In the genomic region with DNA sequence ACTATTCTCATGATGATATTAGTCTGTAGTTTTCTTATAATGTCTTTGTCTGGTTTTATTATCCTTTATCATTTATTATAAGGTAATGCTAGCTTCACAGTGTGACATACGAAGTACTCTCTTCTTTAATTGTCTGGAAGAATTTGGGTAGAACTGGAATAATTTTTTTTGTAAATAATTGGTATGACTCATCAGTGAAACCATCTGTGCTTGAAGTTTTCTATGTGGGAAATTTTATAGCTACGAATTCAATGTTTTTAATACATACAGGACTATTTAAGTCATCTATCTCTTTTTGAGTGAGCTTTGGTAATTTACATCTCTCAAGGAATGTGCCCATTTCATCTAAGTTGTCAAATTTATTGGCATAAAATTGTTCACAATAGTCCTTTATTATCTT, we compare ENCODE assay signal across 14 cellular contexts.
DNase-seq lines count a peak whose midpoint lies in the region; TF ChIP-seq lines count a peak whose summit lies in the region.
"Had no signal": no experiment of that assay in that cellular context is flagged by ENCODE, and none has a peak within 500 bp of the region (broad histone marks: within the 10 kb centered on the region; RNA-seq: fewer than 3 reads in every experiment).

No MANE protein-coding gene starts in this region.

- H4K91ac ChIP-seq in mesenchymal stem cell (ENCODE audit: low read length): no peak overlapping the region

- H4K20me1 ChIP-seq in mammary epithelial cell (ENCODE audit: insufficient read depth, low read length): no peaks in the 10 kb centered on the region

- H3K27ac ChIP-seq in mesenchymal stem cell (ENCODE audit: low read length, poor library complexity, severe bottlenecking) (no peak overlapping the region), mammary epithelial cell (ENCODE audit: insufficient read depth, low read depth, low read length) (no peak overlapping the region), sigmoid colon (no peak overlapping the region)

- H3K27me3 ChIP-seq in mesenchymal stem cell (ENCODE audit: control insufficient read depth in 1 of 2, insufficient read depth in 1 of 2, low read length in 2 of 2): no peaks in the 10 kb centered on the region
- peaks cover 2% of the 10 kb centered on the region for H3K27me3 ChIP-seq in mammary epithelial cell (ENCODE audit: insufficient read depth, low read length)
- no peaks in the 10 kb centered on the region for H3K27me3 ChIP-seq in sigmoid colon

- H3K36me3 ChIP-seq in mesenchymal stem cell (ENCODE audit: control insufficient read depth in 1 of 2, insufficient read depth in 2 of 2, low read depth in 1 of 2, low read length in 2 of 2) (no peaks in the 10 kb centered on the region), mammary epithelial cell (ENCODE audit: insufficient read depth, low read length) (no peaks in the 10 kb centered on the region), sigmoid colon (no peaks in the 10 kb centered on the region)

- in situ Hi-C loops in mammary epithelial cell (cut with MboI; ENCODE audit: low sequenced_read_pairs in 2 of 2): loop anchor here in 1 of 2 donors (10.0 kb wide), 1 partner anchor 432 kb away; no protein-coding TSS in a partner anchor

- H2AFZ ChIP-seq in mesenchymal stem cell (ENCODE audit: low read depth, low read length) (no peak overlapping the region), mammary epithelial cell (ENCODE audit: low read depth, low read length) (no peak overlapping the region)

- no peak overlapping the region for H2BK12ac ChIP-seq in mesenchymal stem cell (ENCODE audit: low read length in 2 of 2)

- H3K18ac ChIP-seq in mesenchymal stem cell (ENCODE audit: low read depth in 1 of 2, low read length in 2 of 2): no peak overlapping the region

- H2AK5ac ChIP-seq in mesenchymal stem cell (ENCODE audit: low read length, severe bottlenecking): no peak overlapping the region

- H3K79me1 ChIP-seq in mesenchymal stem cell (replicated peaks; ENCODE audit: low read length, poor library complexity, severe bottlenecking): no peaks in the 10 kb centered on the region

- H3K14ac ChIP-seq in mesenchymal stem cell (ENCODE audit: low read length in 2 of 2): no peak overlapping the region

- dilution Hi-C loops in mammary epithelial cell (cut with HindIII; ENCODE audit: low sequenced_read_pairs): no loop called here

- no peak for TF ChIP-seq POLR2A in sigmoid colon (IDR thresholded peaks at IDR 0.05)

- no peak overlapping the region for H4K8ac ChIP-seq in mesenchymal stem cell (ENCODE audit: low read length)

- peak overlapping the region; percentile 22 for H3K9ac ChIP-seq in mesenchymal stem cell (ENCODE audit: low read length)
- H3K9ac ChIP-seq in mammary epithelial cell (ENCODE audit: insufficient read depth, low read length): no peak overlapping the region

- H3K4me2 ChIP-seq in mesenchymal stem cell (ENCODE audit: low read length, poor library complexity, severe bottlenecking) (no peak overlapping the region), mammary epithelial cell (ENCODE audit: insufficient read depth, low read depth, low read length) (no peak overlapping the region)

- CTCF ChIA-PET in mammary epithelial cell (lab: Charles Lee; ENCODE audit: low non-redundant PET): no interaction called here

- WGBS in mesenchymal stem cell: 43% methylated on average over 1 of the region's 2 CpGs
- 85% methylated on average over 2 of the region's 2 CpGs for WGBS in mammary epithelial cell (ENCODE audit: low coverage, missing lambda C conversion rate)
- 72 to 75% methylated on average over 2 of the region's 2 CpGs for WGBS in sigmoid colon, 2 donors

- H3K4ac ChIP-seq in mesenchymal stem cell (ENCODE audit: low read depth in 1 of 2, low read length in 2 of 2): no peak overlapping the region

- no TSS peak for BruUV-seq in mammary epithelial cell (replicated peaks; lab: Mats Ljungman, UMichigan)

- H2BK15ac ChIP-seq in mesenchymal stem cell (ENCODE audit: low read depth, poor library complexity, severe bottlenecking): no peak overlapping the region

- DNase-seq in ELR (ENCODE audit: low read depth): peak; percentile 16
- DNase-seq in NCI-H2171 treated with DMSO at 0.1 percent for 48 hours (lab: John Stamatoyannopoulos, UW): peak; percentile 60
- peak; percentile 8 for DNase-seq in fibroblast of gingiva (ENCODE audit: low read depth)
- DNase-seq in mesenchymal stem cell: no peak
- no peak for DNase-seq in mammary epithelial cell
- DNase-seq in anterior cingulate cortex (lab: John Stamatoyannopoulos, UW): no peak
- no peak for DNase-seq in sigmoid colon
- DNase-seq: Karpas-422; MM.1S; NCI-H1105; NCI-H187; NK-92 treated with Interleukin-12 subunit alpha and Interleukin-12 subunit beta, amount 100 ng/mL, for 24 hours; SHP77 treated with DMSO at 0.1 percent for 48 hours had no signal

- H3K4me1 ChIP-seq in mesenchymal stem cell (ENCODE audit: control insufficient read depth, insufficient read depth, low read depth, low read length) (no peaks in the 10 kb centered on the region), mammary epithelial cell (ENCODE audit: insufficient read depth, low read length) (no peaks in the 10 kb centered on the region), sigmoid colon (no peaks in the 10 kb centered on the region)

- H3K9me3 ChIP-seq in mesenchymal stem cell (ENCODE audit: control insufficient read depth, low read length) (no peaks in the 10 kb centered on the region), mammary epithelial cell (replicated peaks; ENCODE audit: insufficient read depth, low read length) (no peaks in the 10 kb centered on the region), sigmoid colon (no peaks in the 10 kb centered on the region)

- H3K4me3 ChIP-seq in mesenchymal stem cell (ENCODE audit: insufficient read depth in 1 of 2, low read depth in 1 of 2, low read length in 2 of 2) (no peak overlapping the region), mammary epithelial cell (replicated peaks in 1 of 3; ENCODE audit: insufficient read depth in 1 of 3, low read depth in 2 of 3, low read length in 3 of 3) (no peak overlapping the region), sigmoid colon (no peak overlapping the region)
- H3K4me3 ChIP-seq: GM12878 had no signal

- no peak overlapping the region for H3K23ac ChIP-seq in mesenchymal stem cell (ENCODE audit: low read length in 2 of 2)

- no peak overlapping the region for H2BK120ac ChIP-seq in mesenchymal stem cell (ENCODE audit: low read depth, low read length)

- intact Hi-C loops in mammary epithelial cell (cut with micrococcal nuclease): no loop called here
- intact Hi-C loops in sigmoid colon (cut with DNase I): no loop called here

- no peak overlapping the region for H2BK5ac ChIP-seq in mesenchymal stem cell (ENCODE audit: low read depth, low read length, poor library complexity, severe bottlenecking)

- no peaks in the 10 kb centered on the region for H3K79me2 ChIP-seq in mammary epithelial cell (ENCODE audit: insufficient read depth, low read length)

- TF ChIP-seq CTCF in mammary epithelial cell (conservative IDR thresholded peaks at IDR 0.05 in 1 of 2, IDR thresholded peaks at IDR 0.05 in 1 of 2; ENCODE audit: extremely low read depth in 1 of 2, insufficient read depth in 1 of 2, low read depth in 1 of 2, low read length in 2 of 2) (no peak), sigmoid colon (IDR thresholded peaks at IDR 0.05) (no peak)

- no peak for TF ChIP-seq EP300 in sigmoid colon (IDR thresholded peaks at IDR 0.05)

Comparison
In these comparisons a context has a peak if more than half of its experiments do, and no peak if none do; other contexts are left out.
1. DNase-seq: peak in ELR (single experiment), NCI-H2171 treated with DMSO at 0.1 percent for 48 hours (single experiment) and fibroblast of gingiva (single experiment); none in mesenchymal stem cell (single experiment), mammary epithelial cell (single experiment), anterior cingulate cortex (0 of 58) and sigmoid colon (single experiment).